1 cellular context compared by ENCODE assay signal in genomic region chr2:97764559-97765263, GRCh38.
TF ChIP-seq lines count a peak whose summit lies in the region.

No MANE protein-coding gene starts in this region.

TF ChIP-seq in WTC11, 78 proteins besides CTCF, POLR2A, EP300 and RAD21 (continued from another document):
- TF ChIP-seq RORB (CRISPR knock-in tag; IDR thresholded peaks at IDR 0.05) (no peak), HMGXB4 (CRISPR knock-in tag; IDR thresholded peaks at IDR 0.05) (no peak)
TF ChIP-seq in WTC11: peak in this region for 0.
